Comparison of ENCODE assay signal across 8 cellular contexts in genomic region chr15:40104296-40104864, GRCh38. TPM values are rescaled to one million over a fixed set of nuclear protein-coding genes. Genes with fewer than 3 reads are reported as not detected.
DNase-seq lines count a peak whose midpoint lies in the region; ATAC-seq and TF ChIP-seq lines count a peak whose summit lies in the region.

No MANE protein-coding gene starts in this region.

- peak overlapping the region; percentile 63 for H3K4me3 Mint-ChIP-seq in T-helper 1 cell treated with Interleukin-12 subunit alpha and Interleukin-12 subunit beta and Interleukin-4 antibody, amounts not matched to agents 30 μg/mL and 1 μg/mL, for 36 hours

- H3K4me3 ChIP-seq in right cardiac atrium (ENCODE audit: low read length): no peak overlapping the region
- peak overlapping the region; percentile 21 to 59 for H3K4me3 ChIP-seq in stomach smooth muscle (ENCODE audit: low read length in 2 of 2)

- H3K27me3 Mint-ChIP-seq in T-helper 1 cell treated with Interleukin-12 subunit alpha and Interleukin-12 subunit beta and Interleukin-4 antibody, amounts not matched to agents 30 μg/mL and 1 μg/mL, for 36 hours (ENCODE audit: low read depth): peaks cover 9% of the 10 kb centered on the region

- POLR2A ChIA-PET in RWPE1 (lab: Yijun Ruan, JAX; ENCODE audit: low non-redundant PET): interaction anchor here (0.6 to 1.0 kb wide), 2 partner anchors 12 to 60 kb away, joined by 4 to 6 read pairs; no protein-coding TSS in a partner anchor

- peak overlapping the region; percentile 94 for H3K27ac ChIP-seq in RWPE1
- H3K27ac ChIP-seq in right cardiac atrium (ENCODE audit: low read length): peak overlapping the region; percentile 29
- peak overlapping the region; percentile 89 for H3K27ac ChIP-seq in stomach smooth muscle (ENCODE audit: low read length)

- WGBS in right cardiac atrium: 44% methylated on average over 8 of the region's 8 CpGs

- H3K27me3 ChIP-seq in right cardiac atrium (ENCODE audit: control insufficient read depth, insufficient read depth) (no peaks in the 10 kb centered on the region), stomach smooth muscle (ENCODE audit: control insufficient read depth in 1 of 2, insufficient read depth in 2 of 2, low read length in 2 of 2) (no peaks in the 10 kb centered on the region)

- H3K9me3 ChIP-seq in right cardiac atrium (ENCODE audit: control insufficient read depth, low read length): no peaks in the 10 kb centered on the region
- H3K9me3 ChIP-seq in stomach smooth muscle (ENCODE audit: control insufficient read depth in 2 of 2, low read length in 2 of 2): no peaks in the 10 kb centered on the region

- no peaks in the 10 kb centered on the region for H3K9me3 Mint-ChIP-seq in T-helper 1 cell treated with Interleukin-12 subunit alpha and Interleukin-12 subunit beta and Interleukin-4 antibody, amounts not matched to agents 30 μg/mL and 1 μg/mL, for 36 hours

- H3K36me3 ChIP-seq in stomach smooth muscle (ENCODE audit: control insufficient read depth in 2 of 2, insufficient read depth in 2 of 2, low read length in 2 of 2): no peaks in the 10 kb centered on the region

- no peak for ATAC-seq in right cardiac atrium
- ATAC-seq in HG03025 (IDR thresholded peaks at IDR 0.05; ENCODE audit: low FRiP score, unreplicated experiment): no peak

- TF ChIP-seq CTCF in RWPE1 (conservative IDR thresholded peaks at IDR 0.05; ENCODE audit: low read depth): no peak

- H3K27ac Mint-ChIP-seq in T-helper 1 cell treated with Interleukin-12 subunit alpha and Interleukin-12 subunit beta and Interleukin-4 antibody, amounts not matched to agents 30 μg/mL and 1 μg/mL, for 36 hours: no peak overlapping the region

- H3K4me1 ChIP-seq in right cardiac atrium (ENCODE audit: control insufficient read depth, insufficient read depth, low read length) (peaks cover 47% of the 10 kb centered on the region), stomach smooth muscle (ENCODE audit: control insufficient read depth, insufficient read depth, low read length) (peaks cover 88% of the 10 kb centered on the region)

- H3K4me1 Mint-ChIP-seq in T-helper 1 cell treated with Interleukin-12 subunit alpha and Interleukin-12 subunit beta and Interleukin-4 antibody, amounts not matched to agents 30 μg/mL and 1 μg/mL, for 36 hours (ENCODE audit: low read depth): peaks cover 70% of the 10 kb centered on the region

- H3K9ac ChIP-seq in stomach smooth muscle (ENCODE audit: low read length in 2 of 2): no peak overlapping the region

- intact Hi-C loops in right cardiac atrium (cut with DNase I): loop anchor here in 2 of 4 donors (5.0 to 10.0 kb wide), 2 partner anchors 57 to 60 kb away; no protein-coding TSS in a partner anchor

- peaks cover 15% of the 10 kb centered on the region for H3K36me3 Mint-ChIP-seq in T-helper 1 cell treated with Interleukin-12 subunit alpha and Interleukin-12 subunit beta and Interleukin-4 antibody, amounts not matched to agents 30 μg/mL and 1 μg/mL, for 36 hours (ENCODE audit: low read depth)

- DNase-seq in T-helper 1 cell: no peak
- no peak for DNase-seq in RWPE1 (ENCODE audit: low spot score)
- no peak for DNase-seq in right cardiac atrium
- no peak for DNase-seq in HCEC 1CT
- DNase-seq in NCI-H774 (lab: John Stamatoyannopoulos, UW): no peak

- CTCF ChIA-PET in RWPE1 (lab: Yijun Ruan, JAX): interaction anchor here (0.5 to 2.6 kb wide), 27 partner anchors 8 to 170 kb away, joined by 3 to 23 read pairs (median 3); partner anchors contain the start of genes BUB1B and SRP14

RNA-seq across cellular contexts. Expression of gene BMF, which starts 4.3 kb away (rescaled TPM):
- total RNA-seq in right cardiac atrium: 1 to 10 TPM; 3.0 to 9.9 (median 8.5) TPM
- polyA plus RNA-seq in right cardiac atrium: 2.9 TPM

RNA-seq across cellular contexts. Expression of gene BUB1B, which starts 56.5 kb away (rescaled TPM):
- 1 to 10 TPM in 3 of 4 donors, not detected in 1; 1.4 to 1.8 (median 1.7) TPM for total RNA-seq in right cardiac atrium
- polyA plus RNA-seq in right cardiac atrium: 0.18 TPM

Comparison
In these comparisons a context has a peak if more than half of its experiments do, and no peak if none do; other contexts are left out.
1. H3K27ac ChIP-seq: peak in every context shown above with its lines; median percentile 94 in RWPE1; 89 in stomach smooth muscle; 29 in right cardiac atrium.